Comparison of ENCODE assay signal across 16 cellular contexts in the genomic region with DNA sequence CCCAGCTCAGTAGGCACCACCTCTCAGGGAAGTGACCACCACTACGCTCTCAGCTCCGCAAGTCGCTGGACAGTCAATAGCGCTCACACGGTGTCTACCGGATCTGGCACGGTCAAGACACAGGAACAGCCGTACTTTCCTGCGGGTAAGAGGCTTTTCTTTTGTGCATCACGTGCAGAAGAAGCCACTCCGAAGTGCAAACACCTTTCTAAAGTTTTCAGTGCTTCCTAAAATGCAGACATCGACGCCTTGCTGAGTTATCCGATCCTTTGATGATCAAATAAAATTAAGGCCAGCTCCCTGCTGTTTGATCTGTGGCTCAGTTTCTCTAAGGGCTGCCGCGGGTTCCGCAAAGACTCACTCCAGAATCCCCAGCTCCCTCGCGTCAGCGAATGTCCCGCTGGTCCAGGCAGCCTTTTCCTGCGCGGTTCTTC.
DNase-seq lines count a peak whose midpoint lies in the region; ATAC-seq, FAIRE-seq and TF ChIP-seq lines count a peak whose summit lies in the region.
"Had no signal": no experiment of that assay in that cellular context is flagged by ENCODE, and none has a peak within 500 bp of the region (broad histone marks: within the 10 kb centered on the region; RNA-seq: fewer than 3 reads in every experiment).

No MANE protein-coding gene starts in this region.

- peaks cover 54% of the 10 kb centered on the region for H3K27me3 ChIP-seq in CD4-positive, CD25-positive, alpha-beta regulatory T cell (ENCODE audit: control insufficient read depth, insufficient read depth, low read length)
- H3K27me3 ChIP-seq in HUES48 (ENCODE audit: control insufficient read depth, insufficient read depth, low read length) = peaks cover 86% of the 10 kb centered on the region
- peaks cover 51 to 61% (median 58%) of the 10 kb centered on the region in 4 experiments for H3K27me3 ChIP-seq in H1 (replicated peaks in 1 of 4; ENCODE audit: control insufficient read depth in 3 of 4, extremely low read depth in 1 of 4, insufficient read depth in 3 of 4, low read length in 3 of 4)
- peaks cover 24 to 72% of the 10 kb centered on the region in 2 donors for H3K27me3 ChIP-seq in uterus
- H3K27me3 ChIP-seq: BE2C had no signal

- POLR2A ChIA-PET in H1 (lab: Charles Lee; ENCODE audit: partially characterized antibody) = no interaction called here

- no peak overlapping the region for H3K14ac ChIP-seq in H1 (ENCODE audit: insufficient read length)

- H3K27ac ChIP-seq in CD4-positive, CD25-positive, alpha-beta regulatory T cell (ENCODE audit: insufficient read depth, low read length, poor library complexity, severe bottlenecking) = no peak overlapping the region
- H3K27ac ChIP-seq in HUES48 (ENCODE audit: low read depth, low read length) = no peak overlapping the region
- H3K27ac ChIP-seq in H1 (ENCODE audit: low read depth, low read length) = no peak overlapping the region
- H3K27ac ChIP-seq in uterus = no peak overlapping the region

- H3K4me3 Mint-ChIP-seq in CD4-positive, CD25-positive, alpha-beta regulatory T cell = peak overlapping the region in 3 of 4 donors; percentile 5 to 62 (median 36)
- H3K4me3 Mint-ChIP-seq in natural killer cell treated with Interleukin-12 subunit alpha and Interleukin-12 subunit beta and Interleukin-15 and Interleukin-18, amount 100 ng/mL, for 72 hours = peak overlapping the region; percentile 40
- H3K4me3 Mint-ChIP-seq: activated CD4-positive, alpha-beta memory T cell treated with anti-CD3 and anti-CD28 coated beads, Interleukin-2, amount 10 ng/mL, durations not matched to agents 7 days and 5 days had no signal

- TF ChIP-seq POLR2A in H1 (IDR thresholded peaks at IDR 0.05; ENCODE audit: control extremely low read depth in 1 of 2, low read depth in 2 of 2, low read length in 2 of 2) (no peak), uterus (IDR thresholded peaks at IDR 0.05) (no peak)

- no peak overlapping the region for H3K18ac ChIP-seq in H1 (ENCODE audit: extremely low read depth, low read length)

- no peaks in the 10 kb centered on the region for H3K36me3 Mint-ChIP-seq in CD4-positive, CD25-positive, alpha-beta regulatory T cell
- H3K36me3 Mint-ChIP-seq in natural killer cell treated with Interleukin-12 subunit alpha and Interleukin-12 subunit beta and Interleukin-15 and Interleukin-18, amount 100 ng/mL, for 72 hours = no peaks in the 10 kb centered on the region

- no peak overlapping the region for H3K4ac ChIP-seq in H1 (replicated peaks; ENCODE audit: insufficient read length, low read depth, low read length)

- CTCF ChIA-PET in H1 (lab: Charles Lee; ENCODE audit: partially characterized antibody) = interaction anchor here (1.0 to 3.3 kb wide), 5 partner anchors 11 to 708 kb away, joined by 3 to 23 read pairs (median 6); no protein-coding TSS in a partner anchor

- H3K56ac ChIP-seq in H1 (replicated peaks; ENCODE audit: insufficient read length, low read depth, low read length) = no peak overlapping the region

- no peak overlapping the region for H3K4me3 ChIP-seq in CD4-positive, CD25-positive, alpha-beta regulatory T cell (ENCODE audit: low read depth, low read length)
- H3K4me3 ChIP-seq in HUES48 (ENCODE audit: low read depth, low read length) (peak overlapping the region; percentile 41; the same call in 1 of the 2 replicates), H1 (ENCODE audit: extremely low read depth in 1 of 4, insufficient read depth in 2 of 4, low read depth in 3 of 4, low read length in 4 of 4) (peak overlapping the region in 3 of 4 experiments; percentile 9 to 41 (median 24); a peak in 4 of 8 replicates), uterus (no peak overlapping the region)

- TF ChIP-seq CTCF in H1 (IDR thresholded peaks at IDR 0.05; ENCODE audit: control extremely low read depth in 1 of 3, insufficient read depth in 1 of 3, low read depth in 1 of 3, low read length in 3 of 3) (no peak), uterus (IDR thresholded peaks at IDR 0.05) (no peak)

- no peak overlapping the region for H2BK12ac ChIP-seq in H1 (ENCODE audit: low read depth, low read length)

- no peak overlapping the region for H4K91ac ChIP-seq in H1 (replicated peaks; ENCODE audit: insufficient read length, low read length)

- H3K27me3 Mint-ChIP-seq in CD4-positive, CD25-positive, alpha-beta regulatory T cell = peaks cover 85% of the 10 kb centered on the region
- H3K27me3 Mint-ChIP-seq in natural killer cell treated with Interleukin-12 subunit alpha and Interleukin-12 subunit beta and Interleukin-15 and Interleukin-18, amount 100 ng/mL, for 72 hours = peaks cover 56 to 84% of the 10 kb centered on the region in 2 donors

- H3K4me1 Mint-ChIP-seq in CD4-positive, CD25-positive, alpha-beta regulatory T cell = peaks cover 11 to 39% (median 26%) of the 10 kb centered on the region in 4 donors
- peaks cover 19 to 25% of the 10 kb centered on the region in 2 donors for H3K4me1 Mint-ChIP-seq in natural killer cell treated with Interleukin-12 subunit alpha and Interleukin-12 subunit beta and Interleukin-15 and Interleukin-18, amount 100 ng/mL, for 72 hours (ENCODE audit: low read depth in 2 of 2)

- DNase-seq in CD4-positive, CD25-positive, alpha-beta regulatory T cell = no peak
- DNase-seq in H1 (ENCODE audit: low read depth in 1 of 2, low spot score in 2 of 2) (no peak), DMS114 treated with DMSO at 0.1 percent for 48 hours (lab: John Stamatoyannopoulos, UW; ENCODE audit: unreplicated experiment) (no peak), NCI-H69 (lab: John Stamatoyannopoulos, UW) (no peak), uterus (no peak)
- no peak for DNase-seq in natural killer cell treated with Interleukin-12 subunit alpha and Interleukin-12 subunit beta and Interleukin-15 and Interleukin-18, amount 100 ng/mL, for 72 hours (ENCODE audit: low spot score)
- DNase-seq in stimulated activated naive CD4-positive, alpha-beta T cell treated with Interleukin-2 at 50 U/mL for 16 hours (lab: John Stamatoyannopoulos, UW) = no peak
- DNase-seq: activated CD4-positive, alpha-beta memory T cell treated with anti-CD3 and anti-CD28 coated beads, Interleukin-2, amount 10 ng/mL, durations not matched to agents 7 days and 5 days; BE2C; KBM-7; NCI-H1436 treated with DMSO at 0.1 percent for 48 hours; NCI-H526 treated with DMSO at 0.1 percent for 48 hours; RPMI8226; stimulated activated CD8-positive, alpha-beta memory T cell treated with anti-CD3 and anti-CD28 coated beads, Interleukin-4, amount 100 ng/mL, for 48 hours had no signal

- no peak overlapping the region for H3K27ac Mint-ChIP-seq in CD4-positive, CD25-positive, alpha-beta regulatory T cell
- H3K27ac Mint-ChIP-seq in natural killer cell treated with Interleukin-12 subunit alpha and Interleukin-12 subunit beta and Interleukin-15 and Interleukin-18, amount 100 ng/mL, for 72 hours = no peak overlapping the region
- H3K27ac Mint-ChIP-seq: activated CD4-positive, alpha-beta memory T cell treated with anti-CD3 and anti-CD28 coated beads, Interleukin-2, amount 10 ng/mL, durations not matched to agents 7 days and 5 days had no signal

- no peaks in the 10 kb centered on the region for H3K36me3 ChIP-seq in CD4-positive, CD25-positive, alpha-beta regulatory T cell (ENCODE audit: control insufficient read depth, insufficient read depth, low read length)
- H3K36me3 ChIP-seq in HUES48 (ENCODE audit: control insufficient read depth, insufficient read depth, low read length) = no peaks in the 10 kb centered on the region
- H3K36me3 ChIP-seq in H1 (ENCODE audit: control insufficient read depth in 2 of 4, insufficient read depth in 4 of 4, low read length in 3 of 4) = no peaks in the 10 kb centered on the region
- no peaks in the 10 kb centered on the region for H3K36me3 ChIP-seq in uterus
- H3K36me3 ChIP-seq: BE2C had no signal

- H2BK120ac ChIP-seq in H1 (replicated peaks; ENCODE audit: low read depth, low read length) = no peak overlapping the region

- no peak overlapping the region for H2BK20ac ChIP-seq in H1 (ENCODE audit: low read length)

- H3K4me2 ChIP-seq in H1 (ENCODE audit: insufficient read depth in 1 of 2, low read depth in 2 of 2, low read length in 2 of 2) = peak overlapping the region; percentile 55 to 58

- no peak overlapping the region for H2BK15ac ChIP-seq in H1 (ENCODE audit: low read length)

- H3K79me1 ChIP-seq in H1 (ENCODE audit: low read depth, low read length) = no peaks in the 10 kb centered on the region

- no peaks in the 10 kb centered on the region for H3K9me3 ChIP-seq in CD4-positive, CD25-positive, alpha-beta regulatory T cell (ENCODE audit: control insufficient read depth in 2 of 2, low read length in 2 of 2)
- H3K9me3 ChIP-seq in HUES48 (ENCODE audit: control insufficient read depth, insufficient read depth, low read length) = no peaks in the 10 kb centered on the region
- H3K9me3 ChIP-seq in H1 (ENCODE audit: insufficient read depth in 2 of 2, low read depth in 1 of 2, low read length in 1 of 2) = no peaks in the 10 kb centered on the region
- H3K9me3 ChIP-seq in uterus = no peaks in the 10 kb centered on the region
- H3K9me3 ChIP-seq: BE2C had no signal

- H3K4me1 ChIP-seq in CD4-positive, CD25-positive, alpha-beta regulatory T cell (ENCODE audit: control insufficient read depth, insufficient read depth, low read length, poor library complexity, severe bottlenecking) = peaks cover 18% of the 10 kb centered on the region
- H3K4me1 ChIP-seq in HUES48 (ENCODE audit: control insufficient read depth, insufficient read depth, low read length) = peaks cover 32% of the 10 kb centered on the region
- H3K4me1 ChIP-seq in H1 (replicated peaks in 1 of 4; ENCODE audit: control insufficient read depth in 3 of 4, insufficient read depth in 4 of 4, low read length in 3 of 4) = peaks cover 10 to 21% (median 11%) of the 10 kb centered on the region in 4 experiments
- no peaks in the 10 kb centered on the region for H3K4me1 ChIP-seq in uterus

- no peak for TF ChIP-seq EP300 in H1 (IDR thresholded peaks at IDR 0.05; ENCODE audit: borderline replicate concordance in 1 of 2, low read depth in 2 of 2, low read length in 2 of 2)

- H2AK5ac ChIP-seq in H1 (ENCODE audit: low read depth, low read length) = no peak overlapping the region

- H3K79me2 ChIP-seq in H1 (ENCODE audit: control insufficient read depth in 1 of 2, insufficient read depth in 2 of 2, low read length in 2 of 2) = no peaks in the 10 kb centered on the region

- peaks cover 0 to 3% of the 10 kb centered on the region in 2 experiments for H4K20me1 ChIP-seq in H1 (replicated peaks in 1 of 2; ENCODE audit: control insufficient read depth in 1 of 2, insufficient read depth in 2 of 2, low read length in 2 of 2)

- H3K23me2 ChIP-seq in H1 (ENCODE audit: low read depth, low read length) = peaks cover 5% of the 10 kb centered on the region; the same call in 1 of the 2 replicates

- H3K23ac ChIP-seq in H1 (ENCODE audit: insufficient read length) = no peak overlapping the region

- H2AFZ ChIP-seq in H1 (ENCODE audit: low read length) = no peak overlapping the region

- WGBS in H1 (ENCODE audit: extremely low coverage in 1 of 2, insufficient coverage in 1 of 2, insufficient read length in 1 of 2, insufficient replicate concordance in 2 of 2, low coverage in 1 of 2, low lambda C conversion rate in 2 of 2, missing lambda C conversion rate in 1 of 2), 2 experiments = 7% methylated on average over 23 of the region's 23 CpGs; no CpG with 5 or more reads in 1 of the 2 experiments

- no peak for TF ChIP-seq RAD21 in H1 (IDR thresholded peaks at IDR 0.05 in 1 of 2, conservative IDR thresholded peaks at IDR 0.05 in 1 of 2; ENCODE audit: low read depth in 2 of 2, low read length in 2 of 2)

- H3K9me3 Mint-ChIP-seq in CD4-positive, CD25-positive, alpha-beta regulatory T cell = peaks cover 0 to 9% (median 0%) of the 10 kb centered on the region in 7 donors
- H3K9me3 Mint-ChIP-seq in natural killer cell treated with Interleukin-12 subunit alpha and Interleukin-12 subunit beta and Interleukin-15 and Interleukin-18, amount 100 ng/mL, for 72 hours = no peaks in the 10 kb centered on the region
- H3K9me3 Mint-ChIP-seq: activated CD4-positive, alpha-beta memory T cell treated with anti-CD3 and anti-CD28 coated beads, Interleukin-2, amount 10 ng/mL, durations not matched to agents 7 days and 5 days had no signal

- no peak overlapping the region for H3K9ac ChIP-seq in HUES48 (ENCODE audit: low read depth, low read length)
- no peak overlapping the region for H3K9ac ChIP-seq in H1 (replicated peaks in 1 of 4; ENCODE audit: extremely low read depth in 1 of 4, low read depth in 3 of 4, low read length in 3 of 4)

- no peak overlapping the region for H4K5ac ChIP-seq in H1 (ENCODE audit: insufficient read length, low read depth, low read length)

- no peak for FAIRE-seq in H1 (lab: Jason Lieb, UNC)

- ATAC-seq in CD4-positive, CD25-positive, alpha-beta regulatory T cell (ENCODE audit: low read depth in 2 of 2) = peak in 1 of 2 donors; percentile 22
- peak in 1 of 2 donors; percentile 24 for ATAC-seq in natural killer cell treated with Interleukin-12 subunit alpha and Interleukin-12 subunit beta and Interleukin-15 and Interleukin-18, amount 100 ng/mL, for 72 hours
- ATAC-seq: esophagus mucosa had no signal

- intact Hi-C loops in uterus (cut with DNase I; ENCODE audit: low total_unique reads) = no loop called here

- no peak overlapping the region for H2BK5ac ChIP-seq in H1 (ENCODE audit: low read depth, low read length)

- peak overlapping the region; percentile 12 for H4K8ac ChIP-seq in H1 (ENCODE audit: extremely low read depth, insufficient read depth, low read length)

Comparison
In these comparisons a context has a peak if more than half of its experiments do, and no peak if none do; other contexts are left out.
1. H3K4me3 ChIP-seq: peak in HUES48 (single experiment) and H1 (3 of 4); none in CD4-positive, CD25-positive, alpha-beta regulatory T cell (single experiment) and uterus (0 of 2).